In genomic region chr2:5019324-5019723, GRCh38 we compare ENCODE assay signal across 16 cellular contexts.
DNase-seq lines count a peak whose midpoint lies in the region; ATAC-seq and TF ChIP-seq lines count a peak whose summit lies in the region.
"Had no signal": no experiment of that assay in that cellular context is flagged by ENCODE, and none has a peak within 500 bp of the region (broad histone marks: within the 10 kb centered on the region; RNA-seq: fewer than 3 reads in every experiment).

No MANE protein-coding gene starts in this region.

- ATAC-seq in GM19463 (IDR thresholded peaks at IDR 0.05; ENCODE audit: unreplicated experiment) (no peak), HG03439 (IDR thresholded peaks at IDR 0.05; ENCODE audit: unreplicated experiment) (no peak)
- ATAC-seq: A549; CD8-positive, alpha-beta T cell had no signal

- H3K27ac ChIP-seq in OCI-LY3 (ENCODE audit: low read length) (no peak overlapping the region), neural cell (ENCODE audit: low read length) (no peak overlapping the region)
- H3K27ac ChIP-seq: 22Rv1; A549; BLaER1 treated with 17β-estradiol and CSF1 and Interleukin-3, amounts not matched to agents 10 nM and 100 nM; C4-2B had no signal

- TF ChIP-seq RAD21 in neural cell (conservative IDR thresholded peaks at IDR 0.05) = no peak

- H3F3A ChIP-seq in neural cell (ENCODE audit: insufficient read depth, low read length, poor library complexity, severe bottlenecking) = peaks cover 8% of the 10 kb centered on the region

- no peaks in the 10 kb centered on the region for H3K27me3 ChIP-seq in OCI-LY3 (ENCODE audit: low read depth, low read length)
- H3K27me3 ChIP-seq in neural cell (ENCODE audit: insufficient read depth, low read depth, low read length) = no peaks in the 10 kb centered on the region
- H3K27me3 ChIP-seq: BLaER1 treated with 17β-estradiol and CSF1 and Interleukin-3, amounts not matched to agents 10 nM and 100 nM had no signal

- H3K79me2 ChIP-seq in OCI-LY3 (ENCODE audit: low read length) = no peaks in the 10 kb centered on the region
- H3K79me2 ChIP-seq in neural cell (replicated peaks; ENCODE audit: insufficient read depth, low read length) = no peaks in the 10 kb centered on the region

- H2AFZ ChIP-seq in OCI-LY3 (ENCODE audit: low read depth, low read length) (0 out of 2 replicates have a peak overlapping the region, but pooled peaks have one; percentile 30), neural cell (ENCODE audit: low read depth, low read length) (no peak overlapping the region)

- H4K20me1 ChIP-seq in OCI-LY3 (ENCODE audit: insufficient read depth, low read length) (no peaks in the 10 kb centered on the region), neural cell (ENCODE audit: insufficient read depth) (no peaks in the 10 kb centered on the region)
- H4K20me1 ChIP-seq: BLaER1 treated with 17β-estradiol and CSF1 and Interleukin-3, amounts not matched to agents 10 nM and 100 nM had no signal

- H3K36me3 ChIP-seq in OCI-LY3 (replicated peaks; ENCODE audit: low read depth, low read length) (no peaks in the 10 kb centered on the region), neural cell (ENCODE audit: insufficient read depth, low read length) (no peaks in the 10 kb centered on the region)
- H3K36me3 ChIP-seq: BLaER1 treated with 17β-estradiol and CSF1 and Interleukin-3, amounts not matched to agents 10 nM and 100 nM had no signal

- DNase-seq in NCI-H146 (lab: John Stamatoyannopoulos, UW) = peak; percentile 5
- no peak for DNase-seq in NCI-H146 treated with DMSO at 0.1 percent for 48 hours (lab: John Stamatoyannopoulos, UW; ENCODE audit: unreplicated experiment)
- DNase-seq: AML-193; CD4-positive, alpha-beta T cell; CD8-positive, alpha-beta T cell; COR-L47; DMS79 treated with DMSO at 0.1 percent for 48 hours; GF-D8 had no signal

- H3K4me2 ChIP-seq in OCI-LY3 (ENCODE audit: low read length) (no peak overlapping the region), neural cell (ENCODE audit: low read length) (no peak overlapping the region)
- H3K4me2 ChIP-seq: A549; BLaER1 treated with 17β-estradiol and CSF1 and Interleukin-3, amounts not matched to agents 10 nM and 100 nM had no signal

- H3K9ac ChIP-seq in OCI-LY3 (ENCODE audit: low read length) (no peak overlapping the region), neural cell (ENCODE audit: low read length) (no peak overlapping the region)
- H3K9ac ChIP-seq: BLaER1 treated with 17β-estradiol and CSF1 and Interleukin-3, amounts not matched to agents 10 nM and 100 nM had no signal

- TF ChIP-seq EP300 in neural cell (conservative IDR thresholded peaks at IDR 0.05; ENCODE audit: poor library complexity, severe bottlenecking) = peak; percentile 81

- H3K9me3 ChIP-seq in OCI-LY3 (ENCODE audit: insufficient read depth, low read length) = peaks cover 5% of the 10 kb centered on the region; the same call in 1 of the 2 replicates
- H3K9me3 ChIP-seq in neural cell (ENCODE audit: low read length) = peaks cover 5% of the 10 kb centered on the region

- TF ChIP-seq CTCF in OCI-LY3 (IDR thresholded peaks at IDR 0.05; ENCODE audit: low read depth, low read length) = no peak
- TF ChIP-seq CTCF in neural cell (IDR thresholded peaks at IDR 0.05; ENCODE audit: poor library complexity, severe bottlenecking) = no peak

- no peaks in the 10 kb centered on the region for H3K4me1 ChIP-seq in OCI-LY3 (ENCODE audit: low read length)
- H3K4me1 ChIP-seq: A549; BLaER1 treated with 17β-estradiol and CSF1 and Interleukin-3, amounts not matched to agents 10 nM and 100 nM had no signal

- H3K9me2 ChIP-seq in neural cell (ENCODE audit: insufficient read depth, low read length) = no peaks in the 10 kb centered on the region

- H3K4me3 ChIP-seq in OCI-LY3 (ENCODE audit: low read length) (no peak overlapping the region), neural cell (ENCODE audit: low read length) (no peak overlapping the region)
- H3K4me3 ChIP-seq: A549; BLaER1 treated with 17β-estradiol and CSF1 and Interleukin-3, amounts not matched to agents 10 nM and 100 nM had no signal

TF ChIP-seq in neural cell, 6 proteins besides CTCF, POLR2A, EP300 and RAD21:
- TF ChIP-seq POLR2AphosphoS5 (IDR thresholded peaks at IDR 0.05) (peak; percentile 52), SMC3 (conservative IDR thresholded peaks at IDR 0.05; ENCODE audit: poor library complexity) (no peak)
